In genomic region chr4:147737623-147738022, GRCh38 we compare ENCODE assay signal across 1 cellular context.
TF ChIP-seq lines count a peak whose summit lies in the region.

No MANE protein-coding gene starts in this region.

TF ChIP-seq in GM12878, 131 proteins besides CTCF, POLR2A, EP300 and RAD21:
- no peak for TF ChIP-seq MTA3 (IDR thresholded peaks at IDR 0.05; ENCODE audit: borderline replicate concordance, low read length)
- TF ChIP-seq ASH2L (IDR thresholded peaks at IDR 0.05; ENCODE audit: borderline replicate concordance, low read depth) = no peak
- no peak for TF ChIP-seq MEF2B (IDR thresholded peaks at IDR 0.05; ENCODE audit: partially characterized antibody, poor library complexity, severe bottlenecking)
- no peak for TF ChIP-seq REST (IDR thresholded peaks at IDR 0.05; ENCODE audit: low read depth, low read length)
- no peak for TF ChIP-seq HDAC2 (IDR thresholded peaks at IDR 0.05)
- TF ChIP-seq, protein P1, sequence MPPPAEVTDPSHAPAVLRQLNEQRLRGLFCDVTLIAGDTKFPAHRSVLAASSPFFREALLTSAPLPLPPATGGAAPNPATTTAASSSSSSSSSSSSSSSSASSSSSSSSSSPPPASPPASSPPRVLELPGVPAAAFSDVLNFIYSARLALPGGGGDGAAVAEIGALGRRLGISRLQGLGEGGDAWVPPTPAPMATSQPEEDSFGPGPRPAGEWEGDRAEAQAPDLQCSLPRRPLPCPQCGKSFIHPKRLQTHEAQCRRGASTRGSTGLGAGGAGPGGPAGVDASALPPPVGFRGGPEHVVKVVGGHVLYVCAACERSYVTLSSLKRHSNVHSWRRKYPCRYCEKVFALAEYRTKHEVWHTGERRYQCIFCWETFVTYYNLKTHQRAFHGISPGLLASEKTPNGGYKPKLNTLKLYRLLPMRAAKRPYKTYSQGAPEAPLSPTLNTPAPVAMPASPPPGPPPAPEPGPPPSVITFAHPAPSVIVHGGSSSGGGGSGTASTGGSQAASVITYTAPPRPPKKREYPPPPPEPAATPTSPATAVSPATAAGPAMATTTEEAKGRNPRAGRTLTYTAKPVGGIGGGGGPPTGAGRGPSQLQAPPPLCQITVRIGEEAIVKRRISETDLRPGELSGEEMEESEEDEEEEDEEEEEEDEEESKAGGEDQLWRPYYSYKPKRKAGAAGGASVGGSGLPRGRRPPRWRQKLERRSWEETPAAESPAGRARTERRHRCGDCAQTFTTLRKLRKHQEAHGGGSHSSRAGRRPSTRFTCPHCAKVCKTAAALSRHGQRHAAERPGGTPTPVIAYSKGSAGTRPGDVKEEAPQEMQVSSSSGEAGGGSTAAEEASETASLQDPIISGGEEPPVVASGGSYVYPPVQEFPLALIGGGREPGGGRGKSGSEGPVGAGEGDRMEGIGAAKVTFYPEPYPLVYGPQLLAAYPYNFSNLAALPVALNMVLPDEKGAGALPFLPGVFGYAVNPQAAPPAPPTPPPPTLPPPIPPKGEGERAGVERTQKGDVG (CRISPR knock-in tag; IDR thresholded peaks at IDR 0.05) = no peak
- TF ChIP-seq BRCA1 (IDR thresholded peaks at IDR 0.05; ENCODE audit: low read depth, low read length) = no peak
- TF ChIP-seq GATAD2B (conservative IDR thresholded peaks at IDR 0.05; ENCODE audit: low read depth) = no peak
- no peak for TF ChIP-seq CEBPB (IDR thresholded peaks at IDR 0.05; ENCODE audit: borderline replicate concordance in 1 of 2, low read depth in 2 of 2, low read length in 2 of 2)
- no peak for TF ChIP-seq CREM (IDR thresholded peaks at IDR 0.05; ENCODE audit: low read depth)
- TF ChIP-seq SMC3 (IDR thresholded peaks at IDR 0.05; ENCODE audit: borderline replicate concordance, low read length) = no peak
- no peak for TF ChIP-seq IKZF2 (IDR thresholded peaks at IDR 0.05)
